In the genomic region with DNA sequence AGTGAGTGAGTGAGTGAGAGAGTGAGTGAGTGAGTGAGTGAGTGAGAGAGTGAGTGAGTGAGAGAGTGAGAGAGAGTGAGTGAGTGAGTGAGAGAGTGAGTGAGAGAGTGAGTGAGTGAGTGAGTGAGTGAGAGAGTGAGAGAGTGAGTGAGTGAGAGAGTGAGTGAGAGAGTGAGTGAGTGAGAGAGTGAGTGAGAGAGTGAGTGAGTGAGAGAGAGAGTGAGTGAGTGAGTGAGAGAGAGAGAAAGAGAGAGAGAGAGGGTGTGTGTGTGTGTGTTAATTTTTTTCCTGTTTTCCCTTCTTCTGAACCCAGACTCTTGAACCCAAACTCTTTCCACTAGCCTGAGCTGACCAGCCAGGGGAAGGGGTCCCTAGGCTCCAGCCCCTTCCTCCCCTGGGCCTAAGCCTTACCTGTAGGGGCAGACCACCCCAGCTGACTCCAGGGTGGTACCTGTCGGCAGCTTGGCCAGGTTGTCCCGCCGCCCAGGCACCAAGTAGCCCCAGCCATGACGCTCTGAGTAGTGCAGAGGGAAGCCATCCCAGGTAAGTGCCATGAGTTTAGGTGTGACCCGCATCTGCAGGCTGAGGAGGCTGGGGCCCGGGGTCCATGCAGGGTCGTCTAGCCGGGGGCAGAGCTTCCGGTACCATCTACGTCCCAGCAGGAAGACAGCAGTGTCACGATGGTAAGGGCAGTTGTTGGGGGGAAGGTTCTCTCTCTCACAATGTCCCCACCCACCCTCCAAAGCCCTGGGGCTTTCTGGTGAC, we compare ENCODE assay signal across 1 cellular context.
TF ChIP-seq lines count a peak whose summit lies in the region.

No MANE protein-coding gene starts in this region.

TF ChIP-seq in GM12878, 131 proteins besides CTCF, POLR2A, EP300 and RAD21 (continued from another document):
- TF ChIP-seq, protein P1, sequence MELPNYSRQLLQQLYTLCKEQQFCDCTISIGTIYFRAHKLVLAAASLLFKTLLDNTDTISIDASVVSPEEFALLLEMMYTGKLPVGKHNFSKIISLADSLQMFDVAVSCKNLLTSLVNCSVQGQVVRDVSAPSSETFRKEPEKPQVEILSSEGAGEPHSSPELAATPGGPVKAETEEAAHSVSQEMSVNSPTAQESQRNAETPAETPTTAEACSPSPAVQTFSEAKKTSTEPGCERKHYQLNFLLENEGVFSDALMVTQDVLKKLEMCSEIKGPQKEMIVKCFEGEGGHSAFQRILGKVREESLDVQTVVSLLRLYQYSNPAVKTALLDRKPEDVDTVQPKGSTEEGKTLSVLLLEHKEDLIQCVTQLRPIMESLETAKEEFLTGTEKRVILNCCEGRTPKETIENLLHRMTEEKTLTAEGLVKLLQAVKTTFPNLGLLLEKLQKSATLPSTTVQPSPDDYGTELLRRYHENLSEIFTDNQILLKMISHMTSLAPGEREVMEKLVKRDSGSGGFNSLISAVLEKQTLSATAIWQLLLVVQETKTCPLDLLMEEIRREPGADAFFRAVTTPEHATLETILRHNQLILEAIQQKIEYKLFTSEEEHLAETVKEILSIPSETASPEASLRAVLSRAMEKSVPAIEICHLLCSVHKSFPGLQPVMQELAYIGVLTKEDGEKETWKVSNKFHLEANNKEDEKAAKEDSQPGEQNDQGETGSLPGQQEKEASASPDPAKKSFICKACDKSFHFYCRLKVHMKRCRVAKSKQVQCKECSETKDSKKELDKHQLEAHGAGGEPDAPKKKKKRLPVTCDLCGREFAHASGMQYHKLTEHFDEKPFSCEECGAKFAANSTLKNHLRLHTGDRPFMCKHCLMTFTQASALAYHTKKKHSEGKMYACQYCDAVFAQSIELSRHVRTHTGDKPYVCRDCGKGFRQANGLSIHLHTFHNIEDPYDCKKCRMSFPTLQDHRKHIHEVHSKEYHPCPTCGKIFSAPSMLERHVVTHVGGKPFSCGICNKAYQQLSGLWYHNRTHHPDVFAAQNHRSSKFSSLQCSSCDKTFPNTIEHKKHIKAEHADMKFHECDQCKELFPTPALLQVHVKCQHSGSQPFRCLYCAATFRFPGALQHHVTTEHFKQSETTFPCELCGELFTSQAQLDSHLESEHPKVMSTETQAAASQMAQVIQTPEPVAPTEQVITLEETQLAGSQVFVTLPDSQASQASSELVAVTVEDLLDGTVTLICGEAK (IDR thresholded peaks at IDR 0.05; ENCODE audit: borderline replicate concordance): no peak
- TF ChIP-seq, protein P2, sequence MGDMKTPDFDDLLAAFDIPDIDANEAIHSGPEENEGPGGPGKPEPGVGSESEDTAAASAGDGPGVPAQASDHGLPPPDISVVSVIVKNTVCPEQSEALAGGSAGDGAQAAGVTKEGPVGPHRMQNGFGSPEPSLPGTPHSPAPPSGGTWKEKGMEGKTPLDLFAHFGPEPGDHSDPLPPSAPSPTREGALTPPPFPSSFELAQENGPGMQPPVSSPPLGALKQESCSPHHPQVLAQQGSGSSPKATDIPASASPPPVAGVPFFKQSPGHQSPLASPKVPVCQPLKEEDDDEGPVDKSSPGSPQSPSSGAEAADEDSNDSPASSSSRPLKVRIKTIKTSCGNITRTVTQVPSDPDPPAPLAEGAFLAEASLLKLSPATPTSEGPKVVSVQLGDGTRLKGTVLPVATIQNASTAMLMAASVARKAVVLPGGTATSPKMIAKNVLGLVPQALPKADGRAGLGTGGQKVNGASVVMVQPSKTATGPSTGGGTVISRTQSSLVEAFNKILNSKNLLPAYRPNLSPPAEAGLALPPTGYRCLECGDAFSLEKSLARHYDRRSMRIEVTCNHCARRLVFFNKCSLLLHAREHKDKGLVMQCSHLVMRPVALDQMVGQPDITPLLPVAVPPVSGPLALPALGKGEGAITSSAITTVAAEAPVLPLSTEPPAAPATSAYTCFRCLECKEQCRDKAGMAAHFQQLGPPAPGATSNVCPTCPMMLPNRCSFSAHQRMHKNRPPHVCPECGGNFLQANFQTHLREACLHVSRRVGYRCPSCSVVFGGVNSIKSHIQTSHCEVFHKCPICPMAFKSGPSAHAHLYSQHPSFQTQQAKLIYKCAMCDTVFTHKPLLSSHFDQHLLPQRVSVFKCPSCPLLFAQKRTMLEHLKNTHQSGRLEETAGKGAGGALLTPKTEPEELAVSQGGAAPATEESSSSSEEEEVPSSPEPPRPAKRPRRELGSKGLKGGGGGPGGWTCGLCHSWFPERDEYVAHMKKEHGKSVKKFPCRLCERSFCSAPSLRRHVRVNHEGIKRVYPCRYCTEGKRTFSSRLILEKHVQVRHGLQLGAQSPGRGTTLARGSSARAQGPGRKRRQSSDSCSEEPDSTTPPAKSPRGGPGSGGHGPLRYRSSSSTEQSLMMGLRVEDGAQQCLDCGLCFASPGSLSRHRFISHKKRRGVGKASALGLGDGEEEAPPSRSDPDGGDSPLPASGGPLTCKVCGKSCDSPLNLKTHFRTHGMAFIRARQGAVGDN (IDR thresholded peaks at IDR 0.05): no peak
- TF ChIP-seq SUPT20H (IDR thresholded peaks at IDR 0.05; ENCODE audit: borderline replicate concordance, control insufficient read depth, low read depth, low read length): no peak
- TF ChIP-seq NR2F1 (conservative IDR thresholded peaks at IDR 0.05): no peak
- no peak for TF ChIP-seq TAF1 (IDR thresholded peaks at IDR 0.05; ENCODE audit: borderline replicate concordance, low read depth, low read length)
- no peak for TF ChIP-seq GABPA (IDR thresholded peaks at IDR 0.05; ENCODE audit: low read depth)
